ENCODE assay signal across 15 cellular contexts in the genomic region with DNA sequence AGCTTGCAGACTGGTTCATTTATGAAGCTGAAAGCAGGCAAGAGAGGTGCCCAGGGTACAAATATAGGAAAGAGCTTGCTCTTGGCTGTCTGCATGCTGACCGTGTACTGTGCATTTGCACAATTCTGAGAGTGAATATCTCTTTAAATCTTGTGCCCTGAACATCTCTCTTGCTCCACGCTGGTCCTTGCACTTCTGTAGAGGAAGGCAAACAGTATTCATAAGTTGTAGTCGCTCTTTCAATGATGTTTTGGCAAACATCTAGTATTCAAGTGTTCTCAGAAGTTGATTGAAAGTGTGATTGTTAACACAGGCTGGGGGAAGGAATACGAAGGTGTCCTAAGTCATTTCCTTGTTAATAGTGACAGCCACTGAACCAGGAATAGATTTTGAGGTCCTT.
"Had no signal": no experiment of that assay in that cellular context is flagged by ENCODE, and none has a peak within 500 bp of the region (broad histone marks: within the 10 kb centered on the region; RNA-seq: fewer than 3 reads in every experiment).

No MANE protein-coding gene starts in this region.

- H3K27me3 ChIP-seq: esophagus muscularis mucosa, gastroesophageal sphincter, neutrophil, suprapubic skin, tibial artery had no signal

- H3K36me3 ChIP-seq: esophagus muscularis mucosa, gastroesophageal sphincter, neutrophil, suprapubic skin, tibial artery had no signal

- H3K4me3 ChIP-seq: esophagus muscularis mucosa, gastroesophageal sphincter, mucosa of descending colon, smooth muscle cell, suprapubic skin, tibial artery had no signal

- H3K9me3 ChIP-seq: esophagus muscularis mucosa, gastroesophageal sphincter, mucosa of descending colon, neutrophil, suprapubic skin, tibial artery had no signal

- H3K27ac ChIP-seq: epithelial cell of prostate, esophagus muscularis mucosa, gastroesophageal sphincter, neutrophil, suprapubic skin, tibial artery had no signal

- ATAC-seq: effector memory CD8-positive, alpha-beta T cell; gastroesophageal sphincter; mucosa of descending colon; naive thymus-derived CD8-positive, alpha-beta T cell had no signal

- DNase-seq: effector memory CD8-positive, alpha-beta T cell; glutamatergic neuron; immature natural killer cell; left cardiac atrium; mucosa of descending colon; naive thymus-derived CD8-positive, alpha-beta T cell; stimulated activated CD4-positive, alpha-beta T cell treated with anti-CD3 and anti-CD28 coated beads, Interleukin-2, amount 100 ng/mL, for 48 hours; stimulated activated naive CD4-positive, alpha-beta T cell treated with Interleukin-2 at 50 U/mL for 16 hours; tibial artery had no signal
